Comparison of ENCODE assay signal across 8 cellular contexts in genomic region chr15:40787344-40787841, GRCh38. TPM values are rescaled to one million over a fixed set of nuclear protein-coding genes. Genes with fewer than 3 reads are reported as not detected.
DNase-seq lines count a peak whose midpoint lies in the region; ATAC-seq and TF ChIP-seq lines count a peak whose summit lies in the region.

No MANE protein-coding gene starts in this region.

- intact Hi-C loops in lower lobe of right lung (cut with DNase I), result no loop called here

- H3K9me3 ChIP-seq in lower lobe of right lung, result no peaks in the 10 kb centered on the region

- peak overlapping the region; percentile 46 for H3K27ac Mint-ChIP-seq in activated naive CD8-positive, alpha-beta T cell treated with anti-CD3 and anti-CD28 coated beads for 36 hours

- peak overlapping the region; percentile 29 for H3K4me3 Mint-ChIP-seq in activated naive CD8-positive, alpha-beta T cell treated with anti-CD3 and anti-CD28 coated beads for 36 hours

- H3K36me3 ChIP-seq in lower lobe of right lung, result peaks cover 15% of the 10 kb centered on the region

- no peak for TF ChIP-seq CTCF in lower lobe of right lung (IDR thresholded peaks at IDR 0.05)

- H3K36me3 Mint-ChIP-seq in activated naive CD8-positive, alpha-beta T cell treated with anti-CD3 and anti-CD28 coated beads for 36 hours, result peaks cover 4% of the 10 kb centered on the region

- H3K4me3 ChIP-seq in lower lobe of right lung, result no peak overlapping the region

- H3K27me3 ChIP-seq in lower lobe of right lung (ENCODE audit: low read depth), result no peaks in the 10 kb centered on the region

- H3K4me1 ChIP-seq in lower lobe of right lung, result peaks cover 29% of the 10 kb centered on the region

- DNase-seq in NCI-H2171 treated with DMSO at 0.1 percent for 48 hours (lab: John Stamatoyannopoulos, UW) (peak; percentile 21), NCI-H2171 (lab: John Stamatoyannopoulos, UW) (no peak), RPMI8226 (peak; percentile 41), lower lobe of right lung (peak; percentile 63), AG08396 (ENCODE audit: low spot score) (no peak), nucleus accumbens (lab: John Stamatoyannopoulos, UW) (no peak)
- peak; percentile 69 for DNase-seq in activated naive CD8-positive, alpha-beta T cell treated with anti-CD3 and anti-CD28 coated beads for 36 hours
- peak; percentile 74 for DNase-seq in stimulated activated naive CD8-positive, alpha-beta T cell treated with anti-CD3 and anti-CD28 coated beads, Interleukin-15, Interleukin-2, amounts not matched to agents 100 U/mL and 50 U/mL, for 24 hours

- peak; percentile 74 to 82 for ATAC-seq in lower lobe of right lung
- peak; percentile 94 for ATAC-seq in stimulated activated naive CD8-positive, alpha-beta T cell treated with anti-CD3 and anti-CD28 coated beads, Interleukin-15, Interleukin-2, amounts not matched to agents 100 U/mL and 50 U/mL, for 24 hours

- H3K9me3 Mint-ChIP-seq in activated naive CD8-positive, alpha-beta T cell treated with anti-CD3 and anti-CD28 coated beads for 36 hours, result no peaks in the 10 kb centered on the region

- peaks cover 37% of the 10 kb centered on the region for H3K4me1 Mint-ChIP-seq in activated naive CD8-positive, alpha-beta T cell treated with anti-CD3 and anti-CD28 coated beads for 36 hours

- H3K27ac ChIP-seq in lower lobe of right lung, result peak overlapping the region; percentile 68

- no peaks in the 10 kb centered on the region for H3K27me3 Mint-ChIP-seq in activated naive CD8-positive, alpha-beta T cell treated with anti-CD3 and anti-CD28 coated beads for 36 hours

RNA-seq across cellular contexts. Expression of gene C15orf62, which starts 17.6 kb away (rescaled TPM):
- under 1 TPM; 0.43 to 0.50 TPM for total RNA-seq in activated naive CD8-positive, alpha-beta T cell treated with anti-CD3 and anti-CD28 coated beads for 36 hours
- total RNA-seq in lower lobe of right lung, result 2.4 TPM

RNA-seq across cellular contexts. Expression of gene ZFYVE19, which starts 19.5 kb away (rescaled TPM):
- 10 to 100 TPM; 20.1 to 20.8 TPM for total RNA-seq in activated naive CD8-positive, alpha-beta T cell treated with anti-CD3 and anti-CD28 coated beads for 36 hours
- total RNA-seq in lower lobe of right lung, result 29.6 TPM

RNA-seq across cellular contexts. Expression of gene DNAJC17, which starts 19.9 kb away (rescaled TPM):
- 10 to 100 TPM; 39.8 to 41.7 TPM for total RNA-seq in activated naive CD8-positive, alpha-beta T cell treated with anti-CD3 and anti-CD28 coated beads for 36 hours
- total RNA-seq in lower lobe of right lung, result 28.4 TPM

RNA-seq across cellular contexts. Expression of gene GCHFR, which starts 23.5 kb away (rescaled TPM):
- total RNA-seq in activated naive CD8-positive, alpha-beta T cell treated with anti-CD3 and anti-CD28 coated beads for 36 hours, result 10 to 100 TPM; 35.2 to 35.9 TPM
- 99.5 TPM for total RNA-seq in lower lobe of right lung

RNA-seq across cellular contexts. Expression of gene RMDN3, which starts 32.3 kb away (rescaled TPM):
- total RNA-seq in activated naive CD8-positive, alpha-beta T cell treated with anti-CD3 and anti-CD28 coated beads for 36 hours, result 10 to 100 TPM; 32.0 to 32.4 TPM
- 101 TPM for total RNA-seq in lower lobe of right lung

Comparison
In these comparisons a context has a peak if more than half of its experiments do, and no peak if none do; other contexts are left out.
1. DNase-seq: peak in NCI-H2171 treated with DMSO at 0.1 percent for 48 hours (single experiment), RPMI8226 (single experiment), activated naive CD8-positive, alpha-beta T cell treated with anti-CD3 and anti-CD28 coated beads for 36 hours (single experiment), lower lobe of right lung (single experiment) and stimulated activated naive CD8-positive, alpha-beta T cell treated with anti-CD3 and anti-CD28 coated beads, Interleukin-15, Interleukin-2, amounts not matched to agents 100 U/mL and 50 U/mL, for 24 hours (single experiment); none in NCI-H2171 (single experiment), AG08396 (single experiment) and nucleus accumbens (0 of 56).